1 cellular context compared by ENCODE assay signal in genomic region chr19:2239771-2240770, GRCh38.
TF ChIP-seq lines count a peak whose summit lies in the region.

No MANE protein-coding gene starts in this region.

TF ChIP-seq in HepG2, 621 proteins besides CTCF, POLR2A, EP300 and RAD21:
- TF ChIP-seq MAX (IDR thresholded peaks at IDR 0.05) = 0 out of 2 replicates have a peak, but pooled peaks have one; percentile 5
- TF ChIP-seq TOPORS (CRISPR knock-in tag; IDR thresholded peaks at IDR 0.05) = no peak
- no peak for TF ChIP-seq ZNF691 (CRISPR knock-in tag; IDR thresholded peaks at IDR 0.05; ENCODE audit: borderline replicate concordance, low read depth)
- no peak for TF ChIP-seq HOMEZ (CRISPR knock-in tag; IDR thresholded peaks at IDR 0.05; ENCODE audit: low read depth)
- TF ChIP-seq ZNF235 (CRISPR knock-in tag; IDR thresholded peaks at IDR 0.05; ENCODE audit: borderline replicate concordance) = no peak
- no peak for TF ChIP-seq YEATS4 (CRISPR knock-in tag; IDR thresholded peaks at IDR 0.05; ENCODE audit: borderline replicate concordance)
- no peak for TF ChIP-seq ZKSCAN1 (IDR thresholded peaks at IDR 0.05; ENCODE audit: low read length)
- TF ChIP-seq ATF7-NPFF (CRISPR knock-in tag; IDR thresholded peaks at IDR 0.05; ENCODE audit: low read depth) = no peak
- 0 out of 2 replicates have a peak, but pooled peaks have one; percentile 45 for TF ChIP-seq ZBTB33 (CRISPR knock-in tag; IDR thresholded peaks at IDR 0.05)
